ENCODE assay signal across 1 cellular context in the genomic region with DNA sequence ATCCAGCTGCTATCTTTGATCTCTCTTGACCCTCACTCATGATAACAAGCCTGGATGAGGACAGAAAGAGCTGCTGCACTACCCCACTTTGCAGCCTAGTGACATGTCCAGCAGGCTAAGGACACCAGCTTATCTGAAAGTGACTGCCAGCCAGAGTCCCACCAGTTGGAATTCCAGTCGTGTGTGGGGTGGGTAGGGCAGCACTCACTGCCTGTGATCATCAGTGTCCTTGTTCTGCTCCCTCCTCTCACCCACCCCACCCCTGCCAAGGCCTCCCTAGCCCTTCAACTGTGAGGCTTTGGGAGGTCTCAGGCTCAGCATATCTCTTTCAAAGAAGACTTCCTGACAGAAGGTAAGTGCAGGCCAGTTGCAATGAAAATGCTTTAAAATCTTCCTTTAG.
TF ChIP-seq lines count a peak whose summit lies in the region.

No MANE protein-coding gene starts in this region.

TF ChIP-seq in WTC11, 78 proteins besides CTCF, POLR2A, EP300 and RAD21 (continued from another document):
- TF ChIP-seq, protein P1, sequence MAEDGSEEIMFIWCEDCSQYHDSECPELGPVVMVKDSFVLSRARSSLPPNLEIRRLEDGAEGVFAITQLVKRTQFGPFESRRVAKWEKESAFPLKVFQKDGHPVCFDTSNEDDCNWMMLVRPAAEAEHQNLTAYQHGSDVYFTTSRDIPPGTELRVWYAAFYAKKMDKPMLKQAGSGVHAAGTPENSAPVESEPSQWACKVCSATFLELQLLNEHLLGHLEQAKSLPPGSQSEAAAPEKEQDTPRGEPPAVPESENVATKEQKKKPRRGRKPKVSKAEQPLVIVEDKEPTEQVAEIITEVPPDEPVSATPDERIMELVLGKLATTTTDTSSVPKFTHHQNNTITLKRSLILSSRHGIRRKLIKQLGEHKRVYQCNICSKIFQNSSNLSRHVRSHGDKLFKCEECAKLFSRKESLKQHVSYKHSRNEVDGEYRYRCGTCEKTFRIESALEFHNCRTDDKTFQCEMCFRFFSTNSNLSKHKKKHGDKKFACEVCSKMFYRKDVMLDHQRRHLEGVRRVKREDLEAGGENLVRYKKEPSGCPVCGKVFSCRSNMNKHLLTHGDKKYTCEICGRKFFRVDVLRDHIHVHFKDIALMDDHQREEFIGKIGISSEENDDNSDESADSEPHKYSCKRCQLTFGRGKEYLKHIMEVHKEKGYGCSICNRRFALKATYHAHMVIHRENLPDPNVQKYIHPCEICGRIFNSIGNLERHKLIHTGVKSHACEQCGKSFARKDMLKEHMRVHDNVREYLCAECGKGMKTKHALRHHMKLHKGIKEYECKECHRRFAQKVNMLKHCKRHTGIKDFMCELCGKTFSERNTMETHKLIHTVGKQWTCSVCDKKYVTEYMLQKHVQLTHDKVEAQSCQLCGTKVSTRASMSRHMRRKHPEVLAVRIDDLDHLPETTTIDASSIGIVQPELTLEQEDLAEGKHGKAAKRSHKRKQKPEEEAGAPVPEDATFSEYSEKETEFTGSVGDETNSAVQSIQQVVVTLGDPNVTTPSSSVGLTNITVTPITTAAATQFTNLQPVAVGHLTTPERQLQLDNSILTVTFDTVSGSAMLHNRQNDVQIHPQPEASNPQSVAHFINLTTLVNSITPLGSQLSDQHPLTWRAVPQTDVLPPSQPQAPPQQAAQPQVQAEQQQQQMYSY (CRISPR knock-in tag; IDR thresholded peaks at IDR 0.05) = no peak
- TF ChIP-seq TEAD1 (CRISPR knock-in tag; IDR thresholded peaks at IDR 0.05) (no peak), JAZF1 (CRISPR knock-in tag; IDR thresholded peaks at IDR 0.05) (no peak), JUN (CRISPR knock-in tag; IDR thresholded peaks at IDR 0.05) (no peak), ZNF263 (CRISPR knock-in tag; IDR thresholded peaks at IDR 0.05; ENCODE audit: low read depth) (no peak)
- TF ChIP-seq, protein P2, sequence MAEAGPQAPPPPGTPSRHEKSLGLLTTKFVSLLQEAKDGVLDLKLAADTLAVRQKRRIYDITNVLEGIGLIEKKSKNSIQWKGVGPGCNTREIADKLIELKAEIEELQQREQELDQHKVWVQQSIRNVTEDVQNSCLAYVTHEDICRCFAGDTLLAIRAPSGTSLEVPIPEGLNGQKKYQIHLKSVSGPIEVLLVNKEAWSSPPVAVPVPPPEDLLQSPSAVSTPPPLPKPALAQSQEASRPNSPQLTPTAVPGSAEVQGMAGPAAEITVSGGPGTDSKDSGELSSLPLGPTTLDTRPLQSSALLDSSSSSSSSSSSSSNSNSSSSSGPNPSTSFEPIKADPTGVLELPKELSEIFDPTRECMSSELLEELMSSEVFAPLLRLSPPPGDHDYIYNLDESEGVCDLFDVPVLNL (CRISPR knock-in tag; IDR thresholded peaks at IDR 0.05; ENCODE audit: borderline replicate concordance, low read depth) = no peak
